Comparison of ENCODE assay signal across 8 cellular contexts in the genomic region with DNA sequence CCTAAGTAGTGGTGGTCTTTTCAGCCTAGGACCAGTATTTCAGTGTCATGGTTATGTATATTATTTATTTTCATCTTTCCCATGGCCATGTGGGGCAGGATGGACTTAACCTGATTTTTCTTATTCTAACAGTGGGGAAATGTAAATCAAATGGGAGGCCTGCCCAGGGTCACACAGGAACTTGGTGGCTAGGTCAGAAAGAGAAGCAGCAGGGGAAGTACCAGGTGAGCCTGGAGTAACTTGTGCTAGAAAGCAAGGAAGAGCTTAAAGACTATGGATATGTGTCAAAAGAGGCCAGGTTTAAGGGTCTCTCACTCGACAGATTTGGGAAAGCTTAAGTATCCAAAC. TPM values are rescaled to one million over a fixed set of nuclear protein-coding genes. Genes with fewer than 3 reads are reported as not detected.
DNase-seq lines count a peak whose midpoint lies in the region; ATAC-seq, FAIRE-seq and TF ChIP-seq lines count a peak whose summit lies in the region.

No MANE protein-coding gene starts in this region.

- peaks cover 7% of the 10 kb centered on the region for H3K27me3 Mint-ChIP-seq in nephron progenitor cell (ENCODE audit: low read depth, poor library complexity)

- CTCF ChIA-PET in IMR-90 (lab: Yijun Ruan, JAX) = no interaction called here

- no peak overlapping the region for H3K9ac ChIP-seq in IMR-90 (ENCODE audit: low read depth, low read length)

- no peak for TF ChIP-seq RAD21 in IMR-90 (IDR thresholded peaks at IDR 0.05; ENCODE audit: low read length)

- no peak for ATAC-seq in IMR-90 (ENCODE audit: low read depth)
- no peak for ATAC-seq in omental fat pad (ENCODE audit: low FRiP score)
- ATAC-seq in HG02840 (IDR thresholded peaks at IDR 0.05; ENCODE audit: low FRiP score, unreplicated experiment) = no peak
- ATAC-seq in left ventricle myocardium superior = no peak

- POLR2A ChIA-PET in IMR-90 (lab: Charles Lee; ENCODE audit: unreplicated experiment) = no interaction called here

- no peak for FAIRE-seq in bronchial epithelial cell (lab: Jason Lieb, UNC)

- H3K36me3 Mint-ChIP-seq in nephron progenitor cell (ENCODE audit: low read depth) = peaks cover 65% of the 10 kb centered on the region

- H3K23ac ChIP-seq in IMR-90 (ENCODE audit: low read depth, low read length) = peak overlapping the region; percentile 84; the same call in 1 of the 2 replicates

- no peaks in the 10 kb centered on the region for H4K20me1 ChIP-seq in IMR-90 (ENCODE audit: insufficient read depth, low read length)

- H2BK120ac ChIP-seq in IMR-90 (ENCODE audit: low read depth, low read length) = peak overlapping the region; percentile 83

- intact Hi-C loops in IMR-90 (cut with micrococcal nuclease) = no loop called here
- intact Hi-C loops in left ventricle myocardium superior (cut with micrococcal nuclease) = no loop called here

- H3K4me1 Mint-ChIP-seq in nephron progenitor cell = peaks cover 21% of the 10 kb centered on the region

- H3K79me1 ChIP-seq in IMR-90 (ENCODE audit: low read depth in 1 of 2, low read length in 2 of 2) = peaks cover 9 to 10% of the 10 kb centered on the region in 2 experiments; a peak in 3 of 4 replicates

- H2BK20ac ChIP-seq in IMR-90 (ENCODE audit: low read depth, low read length) = peak overlapping the region; percentile 82

- H3K27ac Mint-ChIP-seq in nephron progenitor cell = no peak overlapping the region

- no peak for DNase-seq in GM12864 (ENCODE audit: low read depth)
- no peak for DNase-seq in IMR-90
- DNase-seq in bronchial epithelial cell (ENCODE audit: low read depth) = peak; percentile 2
- DNase-seq in nephron progenitor cell = no peak
- DNase-seq in omental fat pad (ENCODE audit: low spot score) = no peak
- DNase-seq in left ventricle myocardium superior = no peak
- DNase-seq in EL = no peak

- peak overlapping the region; percentile 96 for H2AFZ ChIP-seq in IMR-90 (replicated peaks; ENCODE audit: low read length, poor library complexity)

- H3K4me3 ChIP-seq in GM12864 (ENCODE audit: low read depth, low read length) = peak overlapping the region; percentile 74
- H3K4me3 ChIP-seq in IMR-90 (ENCODE audit: insufficient read depth, low read depth, low read length) = peak overlapping the region; percentile 72
- H3K4me3 ChIP-seq in bronchial epithelial cell (ENCODE audit: low read depth, low read length) = peak overlapping the region; percentile 62

- H3K4me2 ChIP-seq in IMR-90 (ENCODE audit: low read depth, low read length) = peak overlapping the region; percentile 80

- TF ChIP-seq POLR2A in IMR-90 (IDR thresholded peaks at IDR 0.05; ENCODE audit: low read depth, low read length) = no peak

- in situ Hi-C loops in IMR-90 (cut with MboI; ENCODE audit: low sequenced_read_pairs) = no loop called here

- H2BK15ac ChIP-seq in IMR-90 (ENCODE audit: low read depth, low read length) = 0 out of 3 replicates have a peak overlapping the region, but pooled peaks have one; percentile 41

- H3K9me3 Mint-ChIP-seq in nephron progenitor cell = peaks cover 90% of the 10 kb centered on the region

- peak overlapping the region; percentile 9; the same call in 1 of the 2 replicates for H4K5ac ChIP-seq in IMR-90 (ENCODE audit: low read depth, low read length)

- dilution Hi-C loops in IMR-90 (cut with HindIII; ENCODE audit: low sequenced_read_pairs, unreplicated experiment) = no loop called here

- H2BK5ac ChIP-seq in IMR-90 (ENCODE audit: low read depth, low read length, poor library complexity, severe bottlenecking) = peak overlapping the region; percentile 80

- H4K8ac ChIP-seq in IMR-90 (ENCODE audit: low read depth in 2 of 2, low read length in 2 of 2) = peak overlapping the region; percentile 4 to 56; a peak in 2 of 4 replicates

- H3K56ac ChIP-seq in IMR-90 (ENCODE audit: extremely low read depth, insufficient read depth, low read length) = no peak overlapping the region; the same call in 1 of the 2 replicates

- H3K14ac ChIP-seq in IMR-90 (replicated peaks; ENCODE audit: low read depth, low read length) = 0 out of 2 replicates have a peak overlapping the region, but pooled peaks have one; percentile 70

- H3K9me3 ChIP-seq in IMR-90 (ENCODE audit: control insufficient read depth, insufficient read depth, low read length) = peaks cover 23% of the 10 kb centered on the region

- no peaks in the 10 kb centered on the region for H3K4me1 ChIP-seq in IMR-90 (ENCODE audit: control insufficient read depth, insufficient read depth, low read length)

- no peak overlapping the region for H2AK9ac ChIP-seq in IMR-90 (replicated peaks; ENCODE audit: low read depth, low read length, poor library complexity)

- H3K9me1 ChIP-seq in IMR-90 (ENCODE audit: insufficient read depth, low read length) = no peaks in the 10 kb centered on the region

- no CpG with 5 or more reads among the region's 1 CpG for WGBS in IMR-90 (ENCODE audit: extremely low coverage in 2 of 2, insufficient read length in 1 of 2), 2 experiments

- BruUV-seq in IMR-90 (replicated peaks; lab: Mats Ljungman, UMichigan) = no TSS peak

- H3K36me3 ChIP-seq in IMR-90 (ENCODE audit: control insufficient read depth, insufficient read depth, low read length) = 0 out of 2 replicates have a peak, but pooled peaks cover 2% of the 10 kb centered on the region
- no peaks in the 10 kb centered on the region for H3K36me3 ChIP-seq in bronchial epithelial cell (ENCODE audit: control insufficient read depth, insufficient read depth, low read length)

- peak overlapping the region; percentile 53; the same call in 1 of the 2 replicates for H4K91ac ChIP-seq in IMR-90 (ENCODE audit: insufficient read depth, low read depth, low read length)

- H3K18ac ChIP-seq in IMR-90 (ENCODE audit: low read depth, low read length) = peak overlapping the region; percentile 39; the same call in 1 of the 2 replicates

- peak overlapping the region; percentile 35; the same call in 1 of the 2 replicates for H3K27ac ChIP-seq in IMR-90 (ENCODE audit: insufficient read depth, low read length)

- H3K27me3 ChIP-seq in IMR-90 (ENCODE audit: control insufficient read depth, insufficient read depth, low read length) (no peaks in the 10 kb centered on the region), bronchial epithelial cell (ENCODE audit: control insufficient read depth, insufficient read depth, low read length) (no peaks in the 10 kb centered on the region)

- peak overlapping the region; percentile 12 for H2AK5ac ChIP-seq in IMR-90 (ENCODE audit: low read depth, low read length)

- H3K4me3 Mint-ChIP-seq in nephron progenitor cell = peak overlapping the region; percentile 94

- no peak for TF ChIP-seq CTCF in GM12864 (IDR thresholded peaks at IDR 0.05; ENCODE audit: low read depth, low read length, missing control alignments)
- TF ChIP-seq CTCF in IMR-90 (conservative IDR thresholded peaks at IDR 0.05; ENCODE audit: low read depth, low read length) = no peak
- TF ChIP-seq CTCF in bronchial epithelial cell (IDR thresholded peaks at IDR 0.05; ENCODE audit: insufficient read depth, low read length, severe bottlenecking) = no peak
- no peak for TF ChIP-seq CTCF in nephron progenitor cell (IDR thresholded peaks at IDR 0.05)
- TF ChIP-seq CTCF in omental fat pad (IDR thresholded peaks at IDR 0.05) = no peak

- H3K4ac ChIP-seq in IMR-90 (ENCODE audit: low read depth, low read length) = peak overlapping the region; percentile 68

TF ChIP-seq in IMR-90, 13 proteins besides CTCF, POLR2A, EP300 and RAD21:
- TF ChIP-seq, protein P1, sequence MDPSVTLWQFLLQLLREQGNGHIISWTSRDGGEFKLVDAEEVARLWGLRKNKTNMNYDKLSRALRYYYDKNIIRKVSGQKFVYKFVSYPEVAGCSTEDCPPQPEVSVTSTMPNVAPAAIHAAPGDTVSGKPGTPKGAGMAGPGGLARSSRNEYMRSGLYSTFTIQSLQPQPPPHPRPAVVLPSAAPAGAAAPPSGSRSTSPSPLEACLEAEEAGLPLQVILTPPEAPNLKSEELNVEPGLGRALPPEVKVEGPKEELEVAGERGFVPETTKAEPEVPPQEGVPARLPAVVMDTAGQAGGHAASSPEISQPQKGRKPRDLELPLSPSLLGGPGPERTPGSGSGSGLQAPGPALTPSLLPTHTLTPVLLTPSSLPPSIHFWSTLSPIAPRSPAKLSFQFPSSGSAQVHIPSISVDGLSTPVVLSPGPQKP (IDR thresholded peaks at IDR 0.05; ENCODE audit: borderline replicate concordance, low read depth, low read length) = no peak

RNA-seq across cellular contexts. Expression of a gene that starts 0.9 kb away (rescaled TPM):
- 6.8 and 8.1 TPM in 2 replicates for total RNA-seq in IMR-90 (2012; rRNA removed)
- polyA plus RNA-seq in IMR-90 (2012; rRNA removed) = 2.2 and 3.1 TPM in 2 replicates
- 0.69 and 0.91 TPM in 2 replicates for polyA plus RNA-seq in IMR-90 (2012; cell fraction: cytosol; rRNA removed)
- polyA plus RNA-seq in IMR-90 (2012; cell fraction: nucleus; rRNA removed; ENCODE audit: low replicate concordance) = 0.83 and 3.1 TPM in 2 replicates
- 1.6 and 2.6 TPM in 2 replicates for total RNA-seq in bronchial epithelial cell
- total RNA-seq in omental fat pad = 1 to 10 TPM in 3 of 4 donors, under 1 TPM in 1; 0.56 to 1.9 (median 1.2) TPM
- 0.87 TPM for total RNA-seq in left ventricle myocardium superior

RNA-seq across cellular contexts. Expression of a gene that starts 25.9 kb away (rescaled TPM):
- total RNA-seq in IMR-90 (2012; rRNA removed) (1.6 and 2.5 TPM in 2 replicates), bronchial epithelial cell (1.9 and 2.1 TPM in 2 replicates), omental fat pad (1 to 10 TPM; 1.1 to 5.2 (median 2.6) TPM), left ventricle myocardium superior (1.9 TPM)
- 1.2 TPM in 2 replicates for polyA plus RNA-seq in IMR-90 (2012; rRNA removed)
- 0.54 and 0.83 TPM in 2 replicates for polyA plus RNA-seq in IMR-90 (2012; cell fraction: cytosol; rRNA removed)
- polyA plus RNA-seq in IMR-90 (2012; cell fraction: nucleus; rRNA removed; ENCODE audit: low replicate concordance) = 0.74 and 2.2 TPM in 2 replicates

RNA-seq across cellular contexts. Expression of a gene that starts 57.4 kb away (rescaled TPM):
- total RNA-seq in IMR-90 (2012; rRNA removed) (11.1 and 13.1 TPM in 2 replicates), bronchial epithelial cell (5.5 and 6.3 TPM in 2 replicates), omental fat pad (1 to 10 TPM; 3.9 to 9.1 (median 6.5) TPM), left ventricle myocardium superior (4.5 TPM)
- 6.5 and 7.8 TPM in 2 replicates for polyA plus RNA-seq in IMR-90 (2012; rRNA removed)
- polyA plus RNA-seq in IMR-90 (2012; cell fraction: cytosol; rRNA removed) = 2.3 and 4.0 TPM in 2 replicates
- 2.9 and 10.4 TPM in 2 replicates for polyA plus RNA-seq in IMR-90 (2012; cell fraction: nucleus; rRNA removed; ENCODE audit: low replicate concordance)
